In genomic region chr20:59863058-59863457, GRCh38 we compare ENCODE assay signal across 23 cellular contexts.
"Had no signal": no experiment of that assay in that cellular context is flagged by ENCODE, and none has a peak within 500 bp of the region (broad histone marks: within the 10 kb centered on the region; RNA-seq: fewer than 3 reads in every experiment).

No MANE protein-coding gene starts in this region.

- H3K27me3 ChIP-seq: neutrophil, pancreas, right lobe of liver, sigmoid colon, stomach, thyroid gland, transverse colon, upper lobe of right lung, uterus had no signal

- ATAC-seq: naive thymus-derived CD4-positive, alpha-beta T cell; natural killer cell; pancreas; right cardiac atrium; right lobe of liver; stimulated activated effector memory CD8-positive, alpha-beta T cell treated with anti-CD3 and anti-CD28 coated beads, Interleukin-12 subunit alpha, Interleukin-12 subunit beta, amount 100 ng/mL, for 72 hours; stimulated activated naive B cell treated with anti-CD40 and anti-IgM and Interleukin-4, amounts not matched to agents 10 μg/mL and 1 μg/mL and 100 μg/mL, for 72 hours; upper lobe of right lung had no signal

- H3K9me3 ChIP-seq: neutrophil, pancreas, prostate gland, right lobe of liver, sigmoid colon, stomach, thoracic aorta, thyroid gland, transverse colon, upper lobe of right lung, uterus had no signal

- H3K4me3 ChIP-seq: pancreas, prostate gland, right lobe of liver, sigmoid colon, stomach, thoracic aorta, thyroid gland, transverse colon, upper lobe of right lung, uterus had no signal

- DNase-seq: naive thymus-derived CD4-positive, alpha-beta T cell; natural killer cell; nucleus accumbens; pancreas; right cardiac atrium; right lobe of liver; sigmoid colon; small intestine; stimulated activated CD4-positive, alpha-beta T cell treated with anti-CD3 and anti-CD28 coated beads, Interleukin-15, amount 100 ng/mL, for 24 hours; stimulated activated CD4-positive, alpha-beta T cell treated with anti-CD3 and anti-CD28 coated beads, Interleukin-2, amount 100 ng/mL, for 24 hours; stimulated activated CD4-positive, alpha-beta T cell treated with anti-CD3 and anti-CD28 coated beads, Interleukin-2, amount 100 ng/mL, for 48 hours; stimulated activated CD4-positive, alpha-beta T cell treated with anti-CD3 and anti-CD28 coated beads, Interleukin-4, amount 100 ng/mL, for 24 hours; stimulated activated naive B cell treated with anti-CD40 and anti-IgM and Interleukin-4, amounts not matched to agents 10 μg/mL and 1 μg/mL and 100 μg/mL, for 72 hours; stimulated activated naive CD4-positive, alpha-beta T cell treated with Interleukin-2 at 50 U/mL for 16 hours; stomach; thyroid gland; transverse colon; upper lobe of right lung; uterus had no signal

- H3K27ac ChIP-seq: neutrophil, pancreas, prostate gland, right lobe of liver, sigmoid colon, stomach, thoracic aorta, thyroid gland, transverse colon, upper lobe of right lung, uterus had no signal

- H3K4me1 ChIP-seq: pancreas, prostate gland, right lobe of liver, sigmoid colon, stomach, thyroid gland, transverse colon, upper lobe of right lung, uterus had no signal

- FAIRE-seq: pancreas, small intestine had no signal

- H3K36me3 ChIP-seq: neutrophil, pancreas, prostate gland, right lobe of liver, sigmoid colon, thoracic aorta, thyroid gland, transverse colon, upper lobe of right lung, uterus had no signal
